In genomic region chr1:212118167-212118871, GRCh38 we compare ENCODE assay signal across 17 cellular contexts.
DNase-seq lines count a peak whose midpoint lies in the region; ATAC-seq and TF ChIP-seq lines count a peak whose summit lies in the region.
"Had no signal": no experiment of that assay in that cellular context is flagged by ENCODE, and none has a peak within 500 bp of the region (broad histone marks: within the 10 kb centered on the region; RNA-seq: fewer than 3 reads in every experiment).

No MANE protein-coding gene starts in this region.

- H3K56ac ChIP-seq in IMR-90 (ENCODE audit: extremely low read depth, insufficient read depth, low read length), result no peak overlapping the region

- H3K9me3 Mint-ChIP-seq in type B pancreatic cell, result no peaks in the 10 kb centered on the region
- H3K9me3 Mint-ChIP-seq: activated naive CD8-positive, alpha-beta T cell treated with anti-CD3 and anti-CD28 coated beads for 36 hours had no signal

- no peaks in the 10 kb centered on the region for H3K9me3 ChIP-seq in IMR-90 (ENCODE audit: control insufficient read depth, insufficient read depth, low read length)
- no peaks in the 10 kb centered on the region for H3K9me3 ChIP-seq in mesenchymal stem cell (ENCODE audit: control insufficient read depth, low read length)
- H3K9me3 ChIP-seq in BE2C, result no peaks in the 10 kb centered on the region
- H3K9me3 ChIP-seq: tibial nerve had no signal

- no peak overlapping the region for H4K91ac ChIP-seq in IMR-90 (ENCODE audit: insufficient read depth, low read depth, low read length)
- H4K91ac ChIP-seq in mesenchymal stem cell (ENCODE audit: low read length), result no peak overlapping the region

- no TSS peak for BruUV-seq in IMR-90 (replicated peaks; lab: Mats Ljungman, UMichigan)

- 80% methylated on average over 4 of the region's 7 CpGs; no CpG with 5 or more reads in 1 of the 2 experiments for WGBS in IMR-90 (ENCODE audit: extremely low coverage in 2 of 2, insufficient read length in 1 of 2), 2 experiments
- 84% methylated on average over 7 of the region's 7 CpGs for WGBS in mesenchymal stem cell

- H2BK20ac ChIP-seq in IMR-90 (ENCODE audit: low read depth, low read length), result no peak overlapping the region

- H4K8ac ChIP-seq in IMR-90 (ENCODE audit: low read depth in 2 of 2, low read length in 2 of 2) (no peak overlapping the region), mesenchymal stem cell (ENCODE audit: low read length) (no peak overlapping the region)

- no peak overlapping the region for H3K4me3 ChIP-seq in IMR-90 (ENCODE audit: insufficient read depth, low read depth, low read length)
- H3K4me3 ChIP-seq in mesenchymal stem cell (ENCODE audit: insufficient read depth in 1 of 2, low read depth in 1 of 2, low read length in 2 of 2), result no peak overlapping the region
- no peak overlapping the region for H3K4me3 ChIP-seq in BE2C (ENCODE audit: low read depth, low read length)
- H3K4me3 ChIP-seq: SK-N-MC, tibial nerve had no signal

- no peak overlapping the region for H3K4me3 Mint-ChIP-seq in type B pancreatic cell
- H3K4me3 Mint-ChIP-seq: activated naive CD8-positive, alpha-beta T cell treated with anti-CD3 and anti-CD28 coated beads for 36 hours; B cell had no signal

- H3K79me1 ChIP-seq in IMR-90 (ENCODE audit: low read depth in 1 of 2, low read length in 2 of 2), result no peaks in the 10 kb centered on the region; a peak in 1 of 4 replicates
- H3K79me1 ChIP-seq in mesenchymal stem cell (replicated peaks; ENCODE audit: low read length, poor library complexity, severe bottlenecking), result no peaks in the 10 kb centered on the region

- H3K36me3 ChIP-seq in IMR-90 (ENCODE audit: control insufficient read depth, insufficient read depth, low read length) (no peaks in the 10 kb centered on the region), mesenchymal stem cell (ENCODE audit: control insufficient read depth in 1 of 2, insufficient read depth in 2 of 2, low read depth in 1 of 2, low read length in 2 of 2) (no peaks in the 10 kb centered on the region), BE2C (peaks cover 4% of the 10 kb centered on the region)
- H3K36me3 ChIP-seq: tibial nerve, WERI-Rb-1 had no signal

- no peak overlapping the region for H3K23ac ChIP-seq in IMR-90 (ENCODE audit: low read depth, low read length)
- no peak overlapping the region for H3K23ac ChIP-seq in mesenchymal stem cell (ENCODE audit: low read length in 2 of 2)

- no peak overlapping the region for H2AK9ac ChIP-seq in IMR-90 (replicated peaks; ENCODE audit: low read depth, low read length, poor library complexity)

- POLR2A ChIA-PET in IMR-90 (lab: Charles Lee; ENCODE audit: unreplicated experiment), result no interaction called here

- TF ChIP-seq POLR2A in IMR-90 (IDR thresholded peaks at IDR 0.05; ENCODE audit: low read depth, low read length), result no peak

- no peak overlapping the region for H2AK5ac ChIP-seq in IMR-90 (ENCODE audit: low read depth, low read length)
- H2AK5ac ChIP-seq in mesenchymal stem cell (ENCODE audit: low read length, severe bottlenecking), result no peak overlapping the region

- CTCF ChIA-PET in IMR-90 (lab: Yijun Ruan, JAX), result interaction anchor here (1.6 kb wide), 1 partner anchor 15 kb away, joined by 5 read pairs; no protein-coding TSS in a partner anchor

- no peak for ATAC-seq in IMR-90 (ENCODE audit: low read depth)

- no peak overlapping the region for H3K27ac ChIP-seq in IMR-90 (ENCODE audit: insufficient read depth, low read length)
- no peak overlapping the region for H3K27ac ChIP-seq in mesenchymal stem cell (ENCODE audit: low read length, poor library complexity, severe bottlenecking)
- H3K27ac ChIP-seq: SK-N-MC, tibial nerve, WERI-Rb-1 had no signal

- intact Hi-C loops in IMR-90 (cut with micrococcal nuclease), result no loop called here

- H3K4me1 ChIP-seq in IMR-90 (ENCODE audit: control insufficient read depth, insufficient read depth, low read length), result no peaks in the 10 kb centered on the region
- peaks cover 8% of the 10 kb centered on the region for H3K4me1 ChIP-seq in mesenchymal stem cell (ENCODE audit: control insufficient read depth, insufficient read depth, low read depth, low read length)
- no peaks in the 10 kb centered on the region; the same call in 1 of the 2 replicates for H3K4me1 ChIP-seq in BE2C
- H3K4me1 ChIP-seq: tibial nerve had no signal

- no peak overlapping the region for H2BK12ac ChIP-seq in mesenchymal stem cell (ENCODE audit: low read length in 2 of 2)

- H3K27me3 ChIP-seq in IMR-90 (ENCODE audit: control insufficient read depth, insufficient read depth, low read length), result no peaks in the 10 kb centered on the region
- H3K27me3 ChIP-seq in mesenchymal stem cell (ENCODE audit: control insufficient read depth in 1 of 2, insufficient read depth in 1 of 2, low read length in 2 of 2), result no peaks in the 10 kb centered on the region
- no peaks in the 10 kb centered on the region for H3K27me3 ChIP-seq in BE2C
- H3K27me3 ChIP-seq: tibial nerve had no signal

- H3K4me2 ChIP-seq in IMR-90 (ENCODE audit: low read depth, low read length) (no peak overlapping the region), mesenchymal stem cell (ENCODE audit: low read length, poor library complexity, severe bottlenecking) (peak overlapping the region; percentile 14)

- H3K9me1 ChIP-seq in IMR-90 (ENCODE audit: insufficient read depth, low read length), result no peaks in the 10 kb centered on the region

- no peak overlapping the region for H3K14ac ChIP-seq in IMR-90 (replicated peaks; ENCODE audit: low read depth, low read length)
- H3K14ac ChIP-seq in mesenchymal stem cell (ENCODE audit: low read length in 2 of 2), result no peak overlapping the region

- no peaks in the 10 kb centered on the region for H3K27me3 Mint-ChIP-seq in type B pancreatic cell
- H3K27me3 Mint-ChIP-seq: activated naive CD8-positive, alpha-beta T cell treated with anti-CD3 and anti-CD28 coated beads for 36 hours; B cell had no signal

- no peak overlapping the region for H3K27ac Mint-ChIP-seq in type B pancreatic cell
- H3K27ac Mint-ChIP-seq: activated naive CD8-positive, alpha-beta T cell treated with anti-CD3 and anti-CD28 coated beads for 36 hours; B cell had no signal

- H3K18ac ChIP-seq in IMR-90 (ENCODE audit: low read depth, low read length), result no peak overlapping the region
- no peak overlapping the region for H3K18ac ChIP-seq in mesenchymal stem cell (ENCODE audit: low read depth in 1 of 2, low read length in 2 of 2)

- TF ChIP-seq CTCF in IMR-90 (conservative IDR thresholded peaks at IDR 0.05; ENCODE audit: low read depth, low read length) (no peak), type B pancreatic cell (conservative IDR thresholded peaks at IDR 0.05) (no peak), BE2C (IDR thresholded peaks at IDR 0.05; ENCODE audit: low read depth, low read length) (no peak)

- no peaks in the 10 kb centered on the region for H3K36me3 Mint-ChIP-seq in type B pancreatic cell

- H3K4ac ChIP-seq in IMR-90 (ENCODE audit: low read depth, low read length) (no peak overlapping the region), mesenchymal stem cell (ENCODE audit: low read depth in 1 of 2, low read length in 2 of 2) (no peak overlapping the region)

- no peak overlapping the region for H2BK120ac ChIP-seq in IMR-90 (ENCODE audit: low read depth, low read length)
- no peak overlapping the region for H2BK120ac ChIP-seq in mesenchymal stem cell (ENCODE audit: low read depth, low read length)

- H3K4me1 Mint-ChIP-seq in type B pancreatic cell (ENCODE audit: unreplicated experiment), result peaks cover 11% of the 10 kb centered on the region

- H3K9ac ChIP-seq in IMR-90 (ENCODE audit: low read depth, low read length) (no peak overlapping the region), mesenchymal stem cell (ENCODE audit: low read length) (no peak overlapping the region)

- in situ Hi-C loops in Caki2 (cut with HindIII; ENCODE audit: low pct_unique_long_range_greater_than_20kb, low sequenced_read_pairs) (no loop called here), IMR-90 (cut with MboI; ENCODE audit: low sequenced_read_pairs) (no loop called here)

- dilution Hi-C loops in IMR-90 (cut with HindIII; ENCODE audit: low sequenced_read_pairs, unreplicated experiment), result no loop called here

- H2BK5ac ChIP-seq in IMR-90 (ENCODE audit: low read depth, low read length, poor library complexity, severe bottlenecking), result no peak overlapping the region
- no peak overlapping the region for H2BK5ac ChIP-seq in mesenchymal stem cell (ENCODE audit: low read depth, low read length, poor library complexity, severe bottlenecking)

- DNase-seq in Caki2 (ENCODE audit: low read depth), result peak; percentile 44
- DNase-seq in IMR-90, result peak; percentile 56
- peak; percentile 52 for DNase-seq in dermis blood vessel endothelial cell
- DNase-seq in mesenchymal stem cell, result no peak
- DNase-seq in type B pancreatic cell (ENCODE audit: extremely low spot score, unreplicated experiment), result no peak
- no peak for DNase-seq in T1000 (lab: John Stamatoyannopoulos, UW)
- no peak for DNase-seq in BE2C
- no peak for DNase-seq in HuH-7.5 (ENCODE audit: low spot score)
- DNase-seq: activated CD8-positive, alpha-beta memory T cell treated with anti-CD3 and anti-CD28 coated beads, Interleukin-2, amount 50 U/mL, for 4 hours; activated naive CD8-positive, alpha-beta T cell treated with anti-CD3 and anti-CD28 coated beads for 36 hours; cortex of kidney; NCI-H1092; NCI-H2227 treated with DMSO at 0.1 percent for 48 hours; WERI-Rb-1 had no signal

- H4K5ac ChIP-seq in IMR-90 (ENCODE audit: low read depth, low read length), result no peak overlapping the region

- H2AFZ ChIP-seq in IMR-90 (replicated peaks; ENCODE audit: low read length, poor library complexity) (no peak overlapping the region), mesenchymal stem cell (ENCODE audit: low read depth, low read length) (no peak overlapping the region)

- H4K20me1 ChIP-seq in IMR-90 (ENCODE audit: insufficient read depth, low read length), result no peaks in the 10 kb centered on the region

- no peak overlapping the region for H2BK15ac ChIP-seq in IMR-90 (ENCODE audit: low read depth, low read length)
- no peak overlapping the region for H2BK15ac ChIP-seq in mesenchymal stem cell (ENCODE audit: low read depth, poor library complexity, severe bottlenecking)

- TF ChIP-seq RAD21 in IMR-90 (IDR thresholded peaks at IDR 0.05; ENCODE audit: low read length), result no peak

TF ChIP-seq in IMR-90, 13 proteins besides CTCF, POLR2A, EP300 and RAD21 (continues in another document):
- TF ChIP-seq CHD1 (IDR thresholded peaks at IDR 0.05; ENCODE audit: low read depth, low read length) (no peak), RCOR1 (IDR thresholded peaks at IDR 0.05; ENCODE audit: insufficient replicate concordance, low read length) (no peak), NFE2L2 (IDR thresholded peaks at IDR 0.05; ENCODE audit: low read depth, low read length) (no peak), MAZ (IDR thresholded peaks at IDR 0.05; ENCODE audit: borderline replicate concordance, low read depth, low read length) (no peak), MXI1 (IDR thresholded peaks at IDR 0.05; ENCODE audit: borderline replicate concordance, low read depth, low read length) (no peak), BHLHE40 (IDR thresholded peaks at IDR 0.05; ENCODE audit: low read depth, low read length) (no peak), RFX5 (IDR thresholded peaks at IDR 0.05; ENCODE audit: low read depth, low read length) (no peak)

Comparison
In these comparisons a context has a peak if more than half of its experiments do, and no peak if none do; other contexts are left out.
1. DNase-seq: peak in Caki2 (single experiment), IMR-90 (single experiment) and dermis blood vessel endothelial cell (single experiment); none in mesenchymal stem cell (single experiment), type B pancreatic cell (single experiment), T1000 (single experiment), BE2C (single experiment) and HuH-7.5 (single experiment).